In the genomic region with DNA sequence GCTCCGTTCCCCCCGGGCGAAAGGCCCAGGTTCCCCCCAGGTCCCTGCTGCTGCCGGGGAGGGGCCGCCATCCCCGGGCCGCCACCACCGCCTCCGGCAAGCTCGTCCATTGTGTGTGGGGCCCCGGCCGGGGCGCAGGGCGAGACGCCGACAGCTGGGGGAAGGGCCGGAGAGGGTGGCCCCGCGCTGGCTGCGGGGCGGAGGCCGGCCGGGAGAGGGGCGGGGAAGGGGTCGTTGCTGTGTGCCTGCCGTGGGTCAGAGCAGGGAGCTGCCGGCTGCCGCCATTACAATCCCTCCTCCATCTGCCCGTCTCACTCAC, we compare ENCODE assay signal across 8 cellular contexts. TPM values are rescaled to one million over a fixed set of nuclear protein-coding genes. Genes with fewer than 3 reads are reported as not detected.
DNase-seq lines count a peak whose midpoint lies in the region; ATAC-seq and TF ChIP-seq lines count a peak whose summit lies in the region.

A gene with protein sequence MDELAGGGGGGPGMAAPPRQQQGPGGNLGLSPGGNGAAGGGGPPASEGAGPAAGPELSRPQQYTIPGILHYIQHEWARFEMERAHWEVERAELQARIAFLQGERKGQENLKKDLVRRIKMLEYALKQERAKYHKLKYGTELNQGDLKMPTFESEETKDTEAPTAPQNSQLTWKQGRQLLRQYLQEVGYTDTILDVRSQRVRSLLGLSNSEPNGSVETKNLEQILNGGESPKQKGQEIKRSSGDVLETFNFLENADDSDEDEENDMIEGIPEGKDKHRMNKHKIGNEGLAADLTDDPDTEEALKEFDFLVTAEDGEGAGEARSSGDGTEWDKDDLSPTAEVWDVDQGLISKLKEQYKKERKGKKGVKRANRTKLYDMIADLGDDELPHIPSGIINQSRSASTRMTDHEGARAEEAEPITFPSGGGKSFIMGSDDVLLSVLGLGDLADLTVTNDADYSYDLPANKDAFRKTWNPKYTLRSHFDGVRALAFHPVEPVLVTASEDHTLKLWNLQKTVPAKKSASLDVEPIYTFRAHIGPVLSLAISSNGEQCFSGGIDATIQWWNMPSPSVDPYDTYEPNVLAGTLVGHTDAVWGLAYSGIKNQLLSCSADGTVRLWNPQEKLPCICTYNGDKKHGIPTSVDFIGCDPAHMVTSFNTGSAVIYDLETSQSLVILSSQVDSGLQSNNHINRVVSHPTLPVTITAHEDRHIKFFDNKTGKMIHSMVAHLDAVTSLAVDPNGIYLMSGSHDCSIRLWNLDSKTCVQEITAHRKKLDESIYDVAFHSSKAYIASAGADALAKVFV (minus strand): TSS at position 304 of the 319 bp plus-strand sequence. CDS start 194 bp downstream, at position 110.

- H3K27me3 ChIP-seq in duodenal mucosa (ENCODE audit: control insufficient read depth in 1 of 2, insufficient read depth in 2 of 2, low read length in 2 of 2) (no peaks in the 10 kb centered on the region), mucosa of stomach (ENCODE audit: control insufficient read depth, insufficient read depth, low read length) (no peaks in the 10 kb centered on the region)

- H3K36me3 Mint-ChIP-seq in Calu3 (ENCODE audit: insufficient read depth, unreplicated experiment): peaks cover 36% of the 10 kb centered on the region

- peak within 1 kb of the TSS; percentile 99 for H3K27ac Mint-ChIP-seq in Calu3 (ENCODE audit: unreplicated experiment)

- H3K9me3 ChIP-seq in duodenal mucosa (ENCODE audit: control insufficient read depth in 1 of 2, low read length in 2 of 2) (no peaks in the 10 kb centered on the region), mucosa of stomach (ENCODE audit: control insufficient read depth, low read length) (no peaks in the 10 kb centered on the region)

- no peaks in the 10 kb centered on the region for H3K27me3 Mint-ChIP-seq in Calu3 (ENCODE audit: unreplicated experiment)

- H3K4me1 ChIP-seq in duodenal mucosa (ENCODE audit: control insufficient read depth in 1 of 2, insufficient read depth in 2 of 2, low read length in 2 of 2): peaks cover 10 to 17% of the 10 kb centered on the region in 2 donors
- peaks cover 7% of the 10 kb centered on the region for H3K4me1 ChIP-seq in mucosa of stomach (ENCODE audit: control insufficient read depth, insufficient read depth, low read length)

- H3K4me1 Mint-ChIP-seq in Calu3 (ENCODE audit: low read depth, unreplicated experiment): peaks cover 28% of the 10 kb centered on the region

- CTCF ChIA-PET in Calu3 (lab: Charles Lee): interaction anchor here (0.7 to 1.2 kb wide), 6 partner anchors 20 to 1435 kb away, joined by 3 to 5 read pairs (median 3); no protein-coding TSS in a partner anchor

- BruUV-seq in Calu3 (replicated peaks; lab: Mats Ljungman, UMichigan): no TSS peak

- TF ChIP-seq CTCF in Calu3 (IDR thresholded peaks at IDR 0.05; ENCODE audit: unreplicated experiment): no peak

- H3K4me3 Mint-ChIP-seq in Calu3 (ENCODE audit: low read depth, unreplicated experiment): peak within 1 kb of the TSS; percentile 94

- H3K9me3 Mint-ChIP-seq in Calu3 (ENCODE audit: low read depth, unreplicated experiment): no peaks in the 10 kb centered on the region

- H3K4me3 ChIP-seq in duodenal mucosa (ENCODE audit: low read depth in 1 of 2, low read length in 2 of 2) (peak within 1 kb of the TSS; percentile 95 to 96), mucosa of stomach (ENCODE audit: low read length) (peak within 1 kb of the TSS; percentile 88)

- intact Hi-C loops in Calu3 (cut with micrococcal nuclease; ENCODE audit: unreplicated experiment): loop anchor here (2.0 to 5.0 kb wide), 2 partner anchors 44 to 57 kb away; no protein-coding TSS in a partner anchor

- H3K27ac ChIP-seq in duodenal mucosa (ENCODE audit: low read depth, low read length): peak within 1 kb of the TSS; percentile 96

- ATAC-seq in GM21529 (IDR thresholded peaks at IDR 0.05; ENCODE audit: unreplicated experiment): no peak
- no peak for ATAC-seq in HG03521 (IDR thresholded peaks at IDR 0.05; ENCODE audit: unreplicated experiment)

- H3K36me3 ChIP-seq in duodenal mucosa (ENCODE audit: control insufficient read depth in 1 of 2, insufficient read depth in 2 of 2, low read length in 2 of 2) (no peaks in the 10 kb centered on the region), mucosa of stomach (ENCODE audit: control insufficient read depth, insufficient read depth, low read length) (no peaks in the 10 kb centered on the region)

- peak within 1 kb of the TSS; percentile 95 to 97 for H3K9ac ChIP-seq in duodenal mucosa (ENCODE audit: low read depth in 1 of 2, low read length in 2 of 2)
- H3K9ac ChIP-seq in mucosa of stomach (ENCODE audit: low read length): peak within 1 kb of the TSS; percentile 99

- DNase-seq in Calu3 (no peak), M059J (ENCODE audit: low read depth) (no peak), 8988T (no peak)
- DNase-seq in activated effector memory CD4-positive, alpha-beta T cell treated with Interleukin-2 at 50 U/mL for 16 hours: no peak

RNA-seq across cellular contexts. Expression of the gene that starts here (rescaled TPM):
- total RNA-seq in Calu3 (2022): 29.7 and 34.4 TPM in 2 replicates
- 21.5 and 29.6 TPM in 2 replicates for total RNA-seq in M059J (2014; rRNA removed; shearing (Covaris generic))
